Comparison of ENCODE assay signal across 3 cellular contexts in genomic region chr10:100866575-100867098, GRCh38.
TF ChIP-seq lines count a peak whose summit lies in the region.

No MANE protein-coding gene starts in this region.

TF ChIP-seq in GM23338, 12 proteins besides CTCF, POLR2A, EP300 and RAD21 (continued from another document and continues in another):
- TF ChIP-seq ZNF114 (CRISPR knock-in tag; IDR thresholded peaks at IDR 0.05), result no peak
- TF ChIP-seq JUNB (IDR thresholded peaks at IDR 0.05; ENCODE audit: unreplicated experiment), result no peak
- no peak for TF ChIP-seq REST (IDR thresholded peaks at IDR 0.05; ENCODE audit: unreplicated experiment)
- TF ChIP-seq CREB1 (CRISPR knock-in tag; IDR thresholded peaks at IDR 0.05; ENCODE audit: low read depth), result no peak
- no peak for TF ChIP-seq EZH2 (IDR thresholded peaks at IDR 0.05; ENCODE audit: low read depth, unreplicated experiment)

TF ChIP-seq in neural cell, 6 proteins besides CTCF, POLR2A, EP300 and RAD21 (continued from another document):
- TF ChIP-seq POLR2AphosphoS5 (IDR thresholded peaks at IDR 0.05) (no peak), REST (IDR thresholded peaks at IDR 0.05; ENCODE audit: borderline replicate concordance) (no peak), MXI1 (conservative IDR thresholded peaks at IDR 0.05; ENCODE audit: poor library complexity, severe bottlenecking) (no peak)
TF ChIP-seq in neural cell: peak in this region for 0.

TF ChIP-seq in HEK293T, 16 proteins besides CTCF, POLR2A, EP300 and RAD21 (continued from another document):
- TF ChIP-seq HDGF (IDR thresholded peaks at IDR 0.05; ENCODE audit: borderline replicate concordance) (no peak), PKNOX1 (IDR thresholded peaks at IDR 0.05) (no peak), CTBP1 (IDR thresholded peaks at IDR 0.05; ENCODE audit: borderline replicate concordance) (no peak), L3MBTL2 (conservative IDR thresholded peaks at IDR 0.05) (no peak), TARDBP (IDR thresholded peaks at IDR 0.05) (no peak), ZNF384 (IDR thresholded peaks at IDR 0.05) (no peak), SUZ12 (IDR thresholded peaks at IDR 0.05) (no peak), SP1 (IDR thresholded peaks at IDR 0.05) (no peak), BHLHE40 (IDR thresholded peaks at IDR 0.05; ENCODE audit: borderline replicate concordance) (no peak), ELF4 (IDR thresholded peaks at IDR 0.05) (no peak), NFRKB (IDR thresholded peaks at IDR 0.05) (no peak), FOXA1 (IDR thresholded peaks at IDR 0.05) (no peak)
